In genomic region chr2:23584054-23584745, GRCh38 we compare ENCODE assay signal across 14 cellular contexts.
A peak's percentile ranks its signal among the peaks of the same experiment; 100 is the strongest.
DNase-seq lines count a peak whose midpoint lies in the region; ATAC-seq and TF ChIP-seq lines count a peak whose summit lies in the region.
"Had no signal": no experiment of that assay in that cellular context is flagged by ENCODE, and none has a peak within 500 bp of the region (broad histone marks: within the 10 kb centered on the region; RNA-seq: fewer than 3 reads in every experiment).

No MANE protein-coding gene starts in this region.

- no peaks in the 10 kb centered on the region for H3K27me3 ChIP-seq in SJCRH30
- H3K27me3 ChIP-seq in sigmoid colon = no peaks in the 10 kb centered on the region

- intact Hi-C loops in sigmoid colon (cut with DNase I) = no loop called here

- no peak for ATAC-seq in GM21737 (IDR thresholded peaks at IDR 0.05; ENCODE audit: unreplicated experiment)
- ATAC-seq: natural killer cell, Panc1, right cardiac atrium had no signal

- H3K4me3 ChIP-seq in SJCRH30 (no peak overlapping the region; the same call in 1 of the 2 replicates), sigmoid colon (no peak overlapping the region)

- WGBS in sigmoid colon, 2 donors = 88 to 93% methylated on average over 17 of the region's 17 CpGs

- TF ChIP-seq CTCF in sigmoid colon (IDR thresholded peaks at IDR 0.05) = no peak

- peak in 2 of 4 donors; percentile 46 to 67 for TF ChIP-seq EP300 in sigmoid colon (IDR thresholded peaks at IDR 0.05)

- peak overlapping the region; percentile 79 for H3K27ac ChIP-seq in SJCRH30
- H3K27ac ChIP-seq in sigmoid colon = peak overlapping the region; percentile 77 to 90 (median 84)

- H3K4me1 ChIP-seq in SJCRH30 = peaks cover 49% of the 10 kb centered on the region
- H3K4me1 ChIP-seq in sigmoid colon = peaks cover 0 to 42% (median 35%) of the 10 kb centered on the region in 4 donors

- no peak for TF ChIP-seq POLR2A in sigmoid colon (IDR thresholded peaks at IDR 0.05)

- peaks cover 7% of the 10 kb centered on the region; the same call in 1 of the 2 replicates for H3K36me3 ChIP-seq in SJCRH30
- H3K36me3 ChIP-seq in sigmoid colon = no peaks in the 10 kb centered on the region

- DNase-seq in DMS153 (lab: John Stamatoyannopoulos, UW) (peak; percentile 80), NCI-H2081 treated with DMSO at 0.1 percent for 48 hours (lab: John Stamatoyannopoulos, UW) (peak; percentile 91), SJCRH30 (peak; percentile 94 to 96), sigmoid colon (peak; percentile 85), RPMI8226 (no peak), GOT3 (lab: John Stamatoyannopoulos, UW) (no peak)
- no peak for DNase-seq in activated naive CD4-positive, alpha-beta T cell treated with Interleukin-2 at 50 U/mL for 16 hours
- DNase-seq: activated naive CD4-positive, alpha-beta T cell treated with anti-CD3 and anti-CD28 coated beads for 36 hours; effector CD4-positive, alpha-beta T cell; natural killer cell; stimulated activated CD4-positive, alpha-beta T cell treated with anti-CD3 and anti-CD28 coated beads, Interleukin-4, amount 100 ng/mL, for 4 hours had no signal

- H3K9me3 ChIP-seq in SJCRH30 (replicated peaks) = no peaks in the 10 kb centered on the region
- H3K9me3 ChIP-seq in sigmoid colon = no peaks in the 10 kb centered on the region

Comparison
In these comparisons a context has a peak if more than half of its experiments do, and no peak if none do; other contexts are left out.
1. DNase-seq: peak in DMS153 (single experiment), NCI-H2081 treated with DMSO at 0.1 percent for 48 hours (single experiment), SJCRH30 (2 of 2) and sigmoid colon (single experiment); none in activated naive CD4-positive, alpha-beta T cell treated with Interleukin-2 at 50 U/mL for 16 hours (single experiment), RPMI8226 (single experiment) and GOT3 (single experiment).